Comparison of ENCODE assay signal across 8 cellular contexts in genomic region chr7:47327698-47328391, GRCh38.
DNase-seq lines count a peak whose midpoint lies in the region; ATAC-seq and TF ChIP-seq lines count a peak whose summit lies in the region.

No MANE protein-coding gene starts in this region.

- peak overlapping the region; percentile 39 for H3K4me3 ChIP-seq in skeletal muscle cell (ENCODE audit: low read depth, low read length)

- ATAC-seq in HG03039 (IDR thresholded peaks at IDR 0.05; ENCODE audit: unreplicated experiment) (no peak), HG02610 (IDR thresholded peaks at IDR 0.05; ENCODE audit: unreplicated experiment) (no peak), GM18511 (IDR thresholded peaks at IDR 0.05; ENCODE audit: unreplicated experiment) (no peak)
- no peak for ATAC-seq in activated CD4-positive, alpha-beta T cell treated with anti-CD3 and anti-CD28 coated beads for 36 hours

- no peaks in the 10 kb centered on the region for H3K9me3 Mint-ChIP-seq in MCF 10A (ENCODE audit: unreplicated experiment)
- no peaks in the 10 kb centered on the region for H3K9me3 Mint-ChIP-seq in activated CD4-positive, alpha-beta T cell treated with anti-CD3 and anti-CD28 coated beads for 36 hours (ENCODE audit: low read depth)

- POLR2A ChIA-PET in MCF 10A (lab: Yijun Ruan, JAX) = interaction anchor here (0.9 to 3.0 kb wide), 3 partner anchors 8 to 36 kb away, joined by 3 to 12 read pairs (median 3); no protein-coding TSS in a partner anchor
- POLR2A ChIA-PET in activated CD4-positive, alpha-beta T cell treated with anti-CD3 and anti-CD28 coated beads for 36 hours (lab: Charles Lee) = no interaction called here

- intact Hi-C loops in MCF 10A (cut with micrococcal nuclease) = no loop called here
- intact Hi-C loops in activated CD4-positive, alpha-beta T cell treated with anti-CD3 and anti-CD28 coated beads for 36 hours (cut with DNase I, micrococcal nuclease) = no loop called here

- no peaks in the 10 kb centered on the region for H3K27me3 Mint-ChIP-seq in MCF 10A (ENCODE audit: insufficient read depth, unreplicated experiment)
- no peaks in the 10 kb centered on the region for H3K27me3 Mint-ChIP-seq in activated CD4-positive, alpha-beta T cell treated with anti-CD3 and anti-CD28 coated beads for 36 hours

- CTCF ChIA-PET in MCF 10A (lab: Yijun Ruan, JAX) = no interaction called here
- CTCF ChIA-PET in activated CD4-positive, alpha-beta T cell treated with anti-CD3 and anti-CD28 coated beads for 36 hours (lab: Charles Lee) = no interaction called here

- DNase-seq in HPDE6-E6E7 (ENCODE audit: extremely low spot score) (peak; percentile 60), MCF 10A (ENCODE audit: unreplicated experiment) (peak; percentile 71), iPS-NIHi11 (ENCODE audit: low spot score) (peak; percentile 86), skeletal muscle cell (ENCODE audit: low read depth) (peak; percentile 54)
- no peak for DNase-seq in activated CD4-positive, alpha-beta T cell treated with anti-CD3 and anti-CD28 coated beads for 36 hours

- peak overlapping the region; percentile 57 for H3K4me3 Mint-ChIP-seq in MCF 10A (ENCODE audit: unreplicated experiment)
- no peak overlapping the region for H3K4me3 Mint-ChIP-seq in activated CD4-positive, alpha-beta T cell treated with anti-CD3 and anti-CD28 coated beads for 36 hours

- BruUV-seq in MCF 10A (replicated peaks; lab: Mats Ljungman, UMichigan) = no TSS peak

- H3K4me1 Mint-ChIP-seq in MCF 10A (ENCODE audit: insufficient read depth, unreplicated experiment) = peaks cover 15% of the 10 kb centered on the region
- H3K4me1 Mint-ChIP-seq in activated CD4-positive, alpha-beta T cell treated with anti-CD3 and anti-CD28 coated beads for 36 hours = no peaks in the 10 kb centered on the region

- TF ChIP-seq CTCF in MCF 10A (IDR thresholded peaks at IDR 0.05; ENCODE audit: unreplicated experiment) = no peak

- peak overlapping the region; percentile 7 for H3K27ac Mint-ChIP-seq in MCF 10A (ENCODE audit: low read depth, unreplicated experiment)
- no peak overlapping the region for H3K27ac Mint-ChIP-seq in activated CD4-positive, alpha-beta T cell treated with anti-CD3 and anti-CD28 coated beads for 36 hours

- H3K36me3 Mint-ChIP-seq in MCF 10A (ENCODE audit: insufficient read depth, unreplicated experiment) = peaks cover 25% of the 10 kb centered on the region
- no peaks in the 10 kb centered on the region for H3K36me3 Mint-ChIP-seq in activated CD4-positive, alpha-beta T cell treated with anti-CD3 and anti-CD28 coated beads for 36 hours (ENCODE audit: low read depth)
